ENCODE assay signal across 1 cellular context in genomic region chr5:134634227-134634626, GRCh38.
TF ChIP-seq lines count a peak whose summit lies in the region.

No MANE protein-coding gene starts in this region.

TF ChIP-seq in HepG2, 621 proteins besides CTCF, POLR2A, EP300 and RAD21:
- peak; percentile 48 to 62 for TF ChIP-seq MAFK (conservative IDR thresholded peaks at IDR 0.05 in 1 of 2, IDR thresholded peaks at IDR 0.05 in 1 of 2; ENCODE audit: low read length in 2 of 2)
- no peak for TF ChIP-seq ZBTB21 (CRISPR knock-in tag; IDR thresholded peaks at IDR 0.05)
- no peak for TF ChIP-seq ZNF749 (CRISPR knock-in tag; IDR thresholded peaks at IDR 0.05; ENCODE audit: borderline replicate concordance)
- TF ChIP-seq GTF2F1 (IDR thresholded peaks at IDR 0.05; ENCODE audit: low read length), result no peak
- peak; percentile 44 for TF ChIP-seq MAFF (IDR thresholded peaks at IDR 0.05; ENCODE audit: low read depth, low read length)
- no peak for TF ChIP-seq NR2F6 (IDR thresholded peaks at IDR 0.05)
- TF ChIP-seq NR2F6 (CRISPR knock-in tag; IDR thresholded peaks at IDR 0.05), result no peak
- 0 out of 2 replicates have a peak, but pooled peaks have one; percentile 15 for TF ChIP-seq ZNF770 (CRISPR knock-in tag; IDR thresholded peaks at IDR 0.05)
- TF ChIP-seq ISL2 (CRISPR knock-in tag; IDR thresholded peaks at IDR 0.05), result no peak
- TF ChIP-seq NRL (CRISPR knock-in tag; IDR thresholded peaks at IDR 0.05; ENCODE audit: borderline replicate concordance), result no peak
- TF ChIP-seq SP4 (CRISPR knock-in tag; IDR thresholded peaks at IDR 0.05), result no peak
- TF ChIP-seq ZNF589 (CRISPR knock-in tag; conservative IDR thresholded peaks at IDR 0.05), result no peak
- TF ChIP-seq ZNF512B (CRISPR knock-in tag; IDR thresholded peaks at IDR 0.05; ENCODE audit: borderline replicate concordance), result no peak
TF ChIP-seq in HepG2: peak in this region for 3.
